ENCODE assay signal across 1 cellular context in the genomic region with DNA sequence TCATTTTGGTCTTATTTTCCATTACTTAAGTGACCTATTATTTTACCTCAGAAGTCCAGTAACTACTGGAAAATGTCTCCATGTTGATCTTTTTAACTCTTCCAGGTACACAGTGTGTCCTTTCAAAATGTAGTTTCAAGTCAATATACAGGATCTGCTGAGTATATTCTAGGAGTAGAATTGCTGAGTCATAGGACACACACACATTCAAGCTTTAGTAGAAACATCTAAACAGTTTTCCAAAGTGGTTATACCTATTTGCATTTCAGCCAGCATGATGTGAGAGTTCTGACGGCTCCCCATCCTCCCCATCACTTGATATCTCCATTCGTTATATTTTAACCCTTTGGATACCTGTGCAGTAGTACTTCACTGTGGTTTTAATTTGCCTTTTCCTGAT.
A peak's percentile ranks its signal among the peaks of the same experiment; 100 is the strongest.
TF ChIP-seq lines count a peak whose summit lies in the region.

No MANE protein-coding gene starts in this region.

TF ChIP-seq in HepG2, 621 proteins besides CTCF, POLR2A, EP300 and RAD21 (continued from another document):
- no peak for TF ChIP-seq ZBTB4 (CRISPR knock-in tag; IDR thresholded peaks at IDR 0.05; ENCODE audit: borderline replicate concordance)
- no peak for TF ChIP-seq NFIC (IDR thresholded peaks at IDR 0.05; ENCODE audit: low read length)
- peak; percentile 93 for TF ChIP-seq NFE2L2 (IDR thresholded peaks at IDR 0.05; ENCODE audit: low read length)
